In genomic region chr2:119662297-119662696, GRCh38 we compare ENCODE assay signal across 27 cellular contexts.
"Had no signal": no experiment of that assay in that cellular context is flagged by ENCODE, and none has a peak within 500 bp of the region (broad histone marks: within the 10 kb centered on the region; RNA-seq: fewer than 3 reads in every experiment).

No MANE protein-coding gene starts in this region.

- DNase-seq: stimulated activated CD4-positive, alpha-beta T cell treated with anti-CD3 and anti-CD28 coated beads, Interleukin-2, amount 100 ng/mL, for 48 hours; stimulated activated CD4-positive, alpha-beta T cell treated with anti-CD3 and anti-CD28 coated beads, Interleukin-4, amount 100 ng/mL, for 1 hour; stimulated activated CD4-positive, alpha-beta T cell treated with anti-CD3 and anti-CD28 coated beads, Interleukin-4, amount 100 ng/mL, for 24 hours; stimulated activated CD4-positive, alpha-beta T cell treated with anti-CD3 and anti-CD28 coated beads, Interleukin-4, amount 100 ng/mL, for 4 hours; stimulated activated CD8-positive, alpha-beta memory T cell treated with anti-CD3 and anti-CD28 coated beads, Interleukin-4, amount 100 ng/mL, for 48 hours; stimulated activated naive B cell treated with anti-CD40 and anti-IgM and Interleukin-4, amounts not matched to agents 10 μg/mL and 1 μg/mL and 100 μg/mL, for 72 hours; stimulated activated naive CD4-positive, alpha-beta T cell; stimulated activated naive CD4-positive, alpha-beta T cell treated with Interleukin-2 at 50 U/mL for 16 hours; stimulated activated naive CD8-positive, alpha-beta T cell treated with anti-CD3 and anti-CD28 coated beads, Interleukin-15, amount 100 ng/mL, for 72 hours; stimulated activated naive CD8-positive, alpha-beta T cell treated with anti-CD3 and anti-CD28 coated beads, Interleukin-15, Interleukin-2, amounts not matched to agents 100 U/mL and 50 U/mL, for 24 hours; stomach; substantia nigra; testis; thyroid gland; tibial artery; transverse colon; trophoblast cell; upper lobe of left lung; upper lobe of right lung; uterus had no signal

- H3K4me1 ChIP-seq: stomach, suprapubic skin, testis, tibial artery, tibial nerve, transverse colon, uterus, vagina had no signal

- H3K27me3 ChIP-seq: stomach, testis, thyroid gland, tibial nerve, transverse colon, upper lobe of left lung, upper lobe of right lung, uterus, vagina had no signal

- ATAC-seq: stimulated activated effector memory CD8-positive, alpha-beta T cell treated with anti-CD3 and anti-CD28 coated beads, Interleukin-12 subunit alpha, Interleukin-12 subunit beta, amount 100 ng/mL, for 72 hours; stimulated activated memory B cell treated with anti-CD40 and anti-IgM and Interleukin-4, amounts not matched to agents 10 μg/mL and 1 μg/mL and 100 μg/mL, for 72 hours; stimulated activated naive B cell treated with anti-CD40 and anti-IgM and Interleukin-4, amounts not matched to agents 10 μg/mL and 1 μg/mL and 100 μg/mL, for 72 hours; stimulated activated naive CD8-positive, alpha-beta T cell treated with anti-CD3 and anti-CD28 coated beads, Interleukin-15, amount 100 ng/mL, for 72 hours; stimulated activated naive CD8-positive, alpha-beta T cell treated with anti-CD3 and anti-CD28 coated beads, Interleukin-15, Interleukin-2, amounts not matched to agents 100 U/mL and 50 U/mL, for 24 hours; upper lobe of right lung had no signal

- H3K4me3 ChIP-seq: stomach, suprapubic skin, testis, thoracic aorta, thyroid gland, tibial artery, tibial nerve, transverse colon, upper lobe of left lung, upper lobe of right lung, uterus, vagina had no signal

- H3K27ac ChIP-seq: stomach, suprapubic skin, testis, thoracic aorta, thyroid gland, tibial artery, tibial nerve, transverse colon, upper lobe of left lung, upper lobe of right lung, uterus, vagina had no signal

- H3K9me3 ChIP-seq: stomach, suprapubic skin, testis, thoracic aorta, thyroid gland, tibial artery, tibial nerve, transverse colon, upper lobe of left lung, upper lobe of right lung, uterus, vagina had no signal

- FAIRE-seq: urothelium cell line had no signal

- H3K36me3 ChIP-seq: stomach, suprapubic skin, thoracic aorta, thyroid gland, tibial artery, tibial nerve, transverse colon, upper lobe of left lung, upper lobe of right lung, uterus, vagina had no signal
